In genomic region chr5:566636-567309, GRCh38 we compare ENCODE assay signal across 14 cellular contexts.
"Had no signal": no experiment of that assay in that cellular context is flagged by ENCODE, and none has a peak within 500 bp of the region (broad histone marks: within the 10 kb centered on the region; RNA-seq: fewer than 3 reads in every experiment).

No MANE protein-coding gene starts in this region.

- DNase-seq: activated CD4-positive, alpha-beta T cell treated with anti-CD3 and anti-CD28 coated beads, Interleukin-2, amount 10 ng/mL, durations not matched to agents 24 days and 14 days; activated gamma-delta T cell treated with Interleukin-2 at 50 U/mL for 16 hours; activated naive CD8-positive, alpha-beta T cell treated with anti-CD3 and anti-CD28 coated beads for 36 hours; activated T-cell treated with anti-CD3 and anti-CD28 coated beads for 4 hours; amygdala; naive B cell; stimulated activated naive B cell treated with anti-CD40 and anti-IgM and Interleukin-4, amounts not matched to agents 10 μg/mL and 1 μg/mL and 100 μg/mL, for 72 hours; T-cell; upper lobe of right lung had no signal

- ATAC-seq: sciatic nerve; SK-N-SH treated with all-trans-retinoic acid at 6 μM for 48 hours; stimulated activated naive B cell treated with anti-CD40 and anti-IgM and Interleukin-4, amounts not matched to agents 10 μg/mL and 1 μg/mL and 100 μg/mL, for 72 hours; T-cell had no signal

- FAIRE-seq: keratinocyte, pancreas had no signal

- H3K27me3 ChIP-seq: pancreas had no signal

- H3K27ac ChIP-seq: cardiac muscle cell, pancreas, upper lobe of right lung had no signal

- H3K4me3 ChIP-seq: cardiac muscle cell, pancreas, upper lobe of right lung had no signal

- H3K4me1 ChIP-seq: pancreas, upper lobe of right lung had no signal

- H3K36me3 ChIP-seq: cardiac muscle cell, pancreas, upper lobe of right lung had no signal

- H3K9me3 ChIP-seq: pancreas, upper lobe of right lung had no signal
